In genomic region chr14:45362505-45362904, GRCh38 we compare ENCODE assay signal across 34 cellular contexts.
"Had no signal": no experiment of that assay in that cellular context is flagged by ENCODE, and none has a peak within 500 bp of the region (broad histone marks: within the 10 kb centered on the region; RNA-seq: fewer than 3 reads in every experiment).

No MANE protein-coding gene starts in this region.

- H3K36me3 ChIP-seq: adrenal gland, ascending aorta, brain microvascular endothelial cell, breast epithelium, cardiac muscle cell had no signal

- ATAC-seq: activated naive CD4-positive, alpha-beta T cell treated with anti-CD3 and anti-CD28 coated beads, Interleukin-2, amount 50 U/mL, for 72 hours; activated naive CD8-positive, alpha-beta T cell treated with anti-CD3 and anti-CD28 coated beads, Interleukin-2, amount 50 U/mL, for 24 hours; activated T-cell treated with anti-CD3 and anti-CD28 coated beads, Interleukin-2, amount 50 U/mL, for 4 hours; activated T-cell treated with anti-CD3 and anti-CD28 coated beads, Interleukin-2, amount 50 U/mL, for 72 hours; activated T-helper 17 cell treated with anti-CD3 and anti-CD28 coated beads, Interleukin-2, amount 50 U/mL, for 72 hours; body of pancreas had no signal

- FAIRE-seq: astrocyte, bronchial epithelial cell had no signal

- H3K9me3 ChIP-seq: adrenal gland, ascending aorta, body of pancreas, breast epithelium had no signal

- DNase-seq: activated effector memory CD4-positive, alpha-beta T cell treated with anti-CD3 and anti-CD28 coated beads, Interleukin-2, amount 50 U/mL, for 16 hours; activated effector memory CD4-positive, alpha-beta T cell treated with Interleukin-2 at 50 U/mL for 16 hours; activated gamma-delta T cell; activated gamma-delta T cell treated with Interleukin-2 at 50 U/mL for 16 hours; activated naive CD4-positive, alpha-beta T cell; activated naive CD4-positive, alpha-beta T cell treated with anti-CD3 and anti-CD28 coated beads for 36 hours; activated naive CD4-positive, alpha-beta T cell treated with anti-CD3 and anti-CD28 coated beads, Interleukin-2, amount 10 ng/mL, durations not matched to agents 7 days and 5 days; activated naive CD4-positive, alpha-beta T cell treated with anti-CD3 and anti-CD28 coated beads, Interleukin-2, amount 50 U/mL, for 16 hours; activated naive CD4-positive, alpha-beta T cell treated with Interleukin-2 at 50 U/mL for 16 hours; activated naive CD8-positive, alpha-beta T cell treated with anti-CD3 and anti-CD28 coated beads for 36 hours; activated naive CD8-positive, alpha-beta T cell treated with anti-CD3 and anti-CD28 coated beads, Interleukin-2, amount 10 ng/mL, durations not matched to agents 7 days and 5 days; activated naive CD8-positive, alpha-beta T cell treated with anti-CD3 and anti-CD28 coated beads, Interleukin-2, amount 50 U/mL, for 24 hours; activated T-cell treated with anti-CD3 and anti-CD28 coated beads, Interleukin-2, amount 50 U/mL, for 1 hour; activated T-cell treated with anti-CD3 and anti-CD28 coated beads, Interleukin-2, amount 50 U/mL, for 24 hours; activated T-cell treated with anti-CD3 and anti-CD28 coated beads, Interleukin-2, amount 50 U/mL, for 4 hours; activated T-cell treated with anti-CD3 and anti-CD28 coated beads, Interleukin-2, amount 50 U/mL, for 48 hours; activated T-cell treated with anti-CD3 and anti-CD28 coated beads, Interleukin-2, amount 50 U/mL, for 72 hours; adrenal gland; amniotic stem cell; amygdala; anterior cingulate cortex; aorta; body of pancreas; brain microvascular endothelial cell; caudate nucleus; central memory CD4-positive, alpha-beta T cell; cerebellar nuclear complex had no signal

- H3K27me3 ChIP-seq: adrenal gland, ascending aorta, body of pancreas, brain microvascular endothelial cell, breast epithelium, cardiac muscle cell had no signal

- H3K27ac ChIP-seq: adrenal gland, ascending aorta, body of pancreas, brain microvascular endothelial cell, breast epithelium, cardiac muscle cell had no signal

- H3K4me1 ChIP-seq: adrenal gland, ascending aorta, body of pancreas, breast epithelium had no signal

- H3K4me3 ChIP-seq: adrenal gland, ascending aorta, body of pancreas, breast epithelium, cardiac muscle cell had no signal
